1 cellular context compared by ENCODE assay signal in genomic region chr6:121479486-121480098, GRCh38.
TF ChIP-seq lines count a peak whose summit lies in the region.

No MANE protein-coding gene starts in this region.

TF ChIP-seq in GM23338, 12 proteins besides CTCF, POLR2A, EP300 and RAD21 (continued from another document):
- no peak for TF ChIP-seq REST (IDR thresholded peaks at IDR 0.05; ENCODE audit: unreplicated experiment)
- TF ChIP-seq EZH2 (IDR thresholded peaks at IDR 0.05; ENCODE audit: low read depth, unreplicated experiment), result no peak
- TF ChIP-seq ZNF462 (CRISPR knock-in tag; IDR thresholded peaks at IDR 0.05), result no peak
- TF ChIP-seq ZNF114 (CRISPR knock-in tag; IDR thresholded peaks at IDR 0.05), result no peak
- TF ChIP-seq NANOG (IDR thresholded peaks at IDR 0.05; ENCODE audit: borderline replicate concordance), result no peak
- no peak for TF ChIP-seq ZNF331 (CRISPR knock-in tag; IDR thresholded peaks at IDR 0.05; ENCODE audit: low read depth)
